13 cellular contexts compared by ENCODE assay signal in genomic region chr1:200253774-200254495, GRCh38.
DNase-seq lines count a peak whose midpoint lies in the region; ATAC-seq and TF ChIP-seq lines count a peak whose summit lies in the region.
"Had no signal": no experiment of that assay in that cellular context is flagged by ENCODE, and none has a peak within 500 bp of the region (broad histone marks: within the 10 kb centered on the region; RNA-seq: fewer than 3 reads in every experiment).

No MANE protein-coding gene starts in this region.

- H3K4me3 Mint-ChIP-seq in activated T-helper 1 cell treated with anti-CD3 and anti-CD28 coated beads, Interleukin-12 subunit alpha, Interleukin-12 subunit beta, Interleukin-2, Interleukin-4 antibody, amounts not matched to agents 30 ng/mL and 10 ng/mL and 1 ng/mL, durations not matched to agents 14 hours and 24 hours and 36 hours: no peak overlapping the region
- no peak overlapping the region for H3K4me3 Mint-ChIP-seq in naive thymus-derived CD8-positive, alpha-beta T cell
- H3K4me3 Mint-ChIP-seq: CD4-positive, alpha-beta T cell had no signal

- no peak overlapping the region for H3K4me3 ChIP-seq in esophagus squamous epithelium
- H3K4me3 ChIP-seq: SK-N-MC had no signal

- WGBS in esophagus squamous epithelium, 2 donors: 67 to 75% methylated on average over 7 of the region's 7 CpGs

- peak; percentile 54 for ATAC-seq in GM18499 (IDR thresholded peaks at IDR 0.05; ENCODE audit: insufficient read depth, unreplicated experiment)
- ATAC-seq in HG02798 (IDR thresholded peaks at IDR 0.05; ENCODE audit: poor library complexity, unreplicated experiment): peak; percentile 53
- ATAC-seq in naive thymus-derived CD8-positive, alpha-beta T cell: no peak
- ATAC-seq: foreskin keratinocyte had no signal

- peak; percentile 30 for DNase-seq in GM10248 (ENCODE audit: extremely low spot score)
- peak; percentile 17 for DNase-seq in activated T-helper 1 cell treated with anti-CD3 and anti-CD28 coated beads, Interleukin-12 subunit alpha, Interleukin-12 subunit beta, Interleukin-2, Interleukin-4 antibody, amounts not matched to agents 30 ng/mL and 10 ng/mL and 1 ng/mL, durations not matched to agents 14 hours and 24 hours and 36 hours (ENCODE audit: low spot score)
- DNase-seq in naive thymus-derived CD8-positive, alpha-beta T cell: no peak
- no peak for DNase-seq in esophagus squamous epithelium (lab: John Stamatoyannopoulos, UW)
- DNase-seq in kidney tubule cell (ENCODE audit: low spot score): no peak
- DNase-seq in DMS153 treated with DMSO at 0.1 percent for 48 hours (lab: John Stamatoyannopoulos, UW; ENCODE audit: unreplicated experiment): no peak
- DNase-seq: CD4-positive, alpha-beta T cell; foreskin keratinocyte; NCI-H1436 treated with DMSO at 0.1 percent for 48 hours; NCI-H774 had no signal

- no peak for TF ChIP-seq POLR2A in esophagus squamous epithelium (IDR thresholded peaks at IDR 0.05)

- H3K27ac ChIP-seq in esophagus squamous epithelium: no peak overlapping the region
- H3K27ac ChIP-seq: foreskin keratinocyte, SK-N-MC had no signal

- H3K4me1 ChIP-seq in esophagus squamous epithelium: no peaks in the 10 kb centered on the region
- H3K4me1 ChIP-seq: foreskin keratinocyte had no signal

- H3K27me3 ChIP-seq in esophagus squamous epithelium: peaks cover 0 to 3% (median 0%) of the 10 kb centered on the region in 4 donors

- POLR2A ChIA-PET in GM10248 (lab: Yijun Ruan, JAX): no interaction called here
- POLR2A ChIA-PET in naive thymus-derived CD8-positive, alpha-beta T cell (lab: Charles Lee): interaction anchor here (1.1 kb wide), 1 partner anchor 8 kb away, joined by 3 read pairs; no protein-coding TSS in a partner anchor

- intact Hi-C loops in activated T-helper 1 cell treated with anti-CD3 and anti-CD28 coated beads, Interleukin-12 subunit alpha, Interleukin-12 subunit beta, Interleukin-2, Interleukin-4 antibody, amounts not matched to agents 30 ng/mL and 10 ng/mL and 1 ng/mL, durations not matched to agents 14 hours and 24 hours and 36 hours (cut with micrococcal nuclease): loop anchor here (1.0 to 5.0 kb wide), 8 partner anchors 8 to 311 kb away; partner anchors contain the start of gene ZNF281
- intact Hi-C loops in esophagus squamous epithelium (cut with DNase I): no loop called here

- CTCF ChIA-PET in GM10248 (lab: Yijun Ruan, JAX): interaction anchor here (1.1 to 1.4 kb wide), 3 partner anchors 9 to 237 kb away, joined by 3 to 7 read pairs (median 3); no protein-coding TSS in a partner anchor

- no peak for TF ChIP-seq CTCF in GM10248 (IDR thresholded peaks at IDR 0.05; ENCODE audit: control extremely low read depth, extremely low read depth, low read depth, missing control alignments)
- no peak for TF ChIP-seq CTCF in esophagus squamous epithelium (IDR thresholded peaks at IDR 0.05)

- H3K36me3 Mint-ChIP-seq in activated T-helper 1 cell treated with anti-CD3 and anti-CD28 coated beads, Interleukin-12 subunit alpha, Interleukin-12 subunit beta, Interleukin-2, Interleukin-4 antibody, amounts not matched to agents 30 ng/mL and 10 ng/mL and 1 ng/mL, durations not matched to agents 14 hours and 24 hours and 36 hours (ENCODE audit: low read depth): peaks cover 1% of the 10 kb centered on the region
- no peaks in the 10 kb centered on the region for H3K36me3 Mint-ChIP-seq in naive thymus-derived CD8-positive, alpha-beta T cell

- peak overlapping the region; percentile 36 for H3K27ac Mint-ChIP-seq in activated T-helper 1 cell treated with anti-CD3 and anti-CD28 coated beads, Interleukin-12 subunit alpha, Interleukin-12 subunit beta, Interleukin-2, Interleukin-4 antibody, amounts not matched to agents 30 ng/mL and 10 ng/mL and 1 ng/mL, durations not matched to agents 14 hours and 24 hours and 36 hours
- no peak overlapping the region for H3K27ac Mint-ChIP-seq in naive thymus-derived CD8-positive, alpha-beta T cell
- H3K27ac Mint-ChIP-seq: CD4-positive, alpha-beta T cell had no signal

- no peaks in the 10 kb centered on the region for H3K9me3 Mint-ChIP-seq in activated T-helper 1 cell treated with anti-CD3 and anti-CD28 coated beads, Interleukin-12 subunit alpha, Interleukin-12 subunit beta, Interleukin-2, Interleukin-4 antibody, amounts not matched to agents 30 ng/mL and 10 ng/mL and 1 ng/mL, durations not matched to agents 14 hours and 24 hours and 36 hours
- H3K9me3 Mint-ChIP-seq in naive thymus-derived CD8-positive, alpha-beta T cell: no peaks in the 10 kb centered on the region
- H3K9me3 Mint-ChIP-seq: CD4-positive, alpha-beta T cell had no signal

- no peaks in the 10 kb centered on the region for H3K36me3 ChIP-seq in esophagus squamous epithelium

- H3K9me3 ChIP-seq in esophagus squamous epithelium: no peaks in the 10 kb centered on the region

- H3K4me1 Mint-ChIP-seq in activated T-helper 1 cell treated with anti-CD3 and anti-CD28 coated beads, Interleukin-12 subunit alpha, Interleukin-12 subunit beta, Interleukin-2, Interleukin-4 antibody, amounts not matched to agents 30 ng/mL and 10 ng/mL and 1 ng/mL, durations not matched to agents 14 hours and 24 hours and 36 hours (ENCODE audit: low read depth): peaks cover 29% of the 10 kb centered on the region
- no peaks in the 10 kb centered on the region for H3K4me1 Mint-ChIP-seq in naive thymus-derived CD8-positive, alpha-beta T cell

- H3K27me3 Mint-ChIP-seq in activated T-helper 1 cell treated with anti-CD3 and anti-CD28 coated beads, Interleukin-12 subunit alpha, Interleukin-12 subunit beta, Interleukin-2, Interleukin-4 antibody, amounts not matched to agents 30 ng/mL and 10 ng/mL and 1 ng/mL, durations not matched to agents 14 hours and 24 hours and 36 hours (ENCODE audit: insufficient read depth): peaks cover 28% of the 10 kb centered on the region
- peaks cover 3 to 15% (median 6%) of the 10 kb centered on the region in 5 donors for H3K27me3 Mint-ChIP-seq in naive thymus-derived CD8-positive, alpha-beta T cell
- H3K27me3 Mint-ChIP-seq: CD4-positive, alpha-beta T cell had no signal

Comparison
In these comparisons a context has a peak if more than half of its experiments do, and no peak if none do; other contexts are left out.
1. DNase-seq: peak in GM10248 (single experiment) and activated T-helper 1 cell treated with anti-CD3 and anti-CD28 coated beads, Interleukin-12 subunit alpha, Interleukin-12 subunit beta, Interleukin-2, Interleukin-4 antibody, amounts not matched to agents 30 ng/mL and 10 ng/mL and 1 ng/mL, durations not matched to agents 14 hours and 24 hours and 36 hours (single experiment); none in naive thymus-derived CD8-positive, alpha-beta T cell (0 of 10), esophagus squamous epithelium (single experiment), kidney tubule cell (single experiment) and DMS153 treated with DMSO at 0.1 percent for 48 hours (single experiment).
2. ATAC-seq: peak in GM18499 (single experiment) and HG02798 (single experiment); none in naive thymus-derived CD8-positive, alpha-beta T cell (0 of 2).